ENCODE assay signal across 13 cellular contexts in the genomic region with DNA sequence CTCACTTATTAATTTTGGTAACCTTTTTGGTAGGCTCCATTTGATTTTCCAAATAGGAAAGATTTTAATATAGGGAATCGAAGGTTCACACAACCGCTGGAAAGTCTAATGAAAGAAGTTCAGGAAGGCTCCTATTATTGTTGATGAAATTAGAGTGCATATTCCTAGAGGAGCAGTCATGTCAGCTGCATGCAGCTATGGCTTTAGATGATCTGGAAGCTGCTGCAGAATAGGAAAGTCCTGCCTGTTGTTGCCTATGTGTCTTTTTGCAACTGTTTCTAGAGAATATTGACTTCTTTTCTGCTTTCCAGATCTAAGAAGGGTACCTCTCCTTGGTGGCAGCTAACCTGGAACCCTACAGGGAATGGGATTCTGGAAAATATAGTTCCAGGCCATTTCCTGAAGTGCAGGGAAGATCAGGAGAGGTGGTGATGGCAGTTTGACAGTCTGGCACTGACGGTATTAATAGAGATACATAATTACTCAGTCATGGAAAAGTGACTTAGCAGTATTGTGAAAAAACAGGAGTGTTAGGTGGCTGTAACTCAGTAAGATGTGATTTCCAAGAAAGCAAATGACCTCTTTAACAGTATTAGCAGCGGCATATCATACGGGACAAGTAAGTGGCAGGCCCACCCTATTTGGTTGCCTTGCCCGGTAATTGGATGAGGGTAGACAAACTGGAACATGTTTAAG.
"Had no signal": no experiment of that assay in that cellular context is flagged by ENCODE, and none has a peak within 500 bp of the region (broad histone marks: within the 10 kb centered on the region; RNA-seq: fewer than 3 reads in every experiment).

No MANE protein-coding gene starts in this region.

- ATAC-seq: activated CD4-positive, CD25-positive, alpha-beta regulatory T cell treated with anti-CD3 and anti-CD28 coated beads, Interleukin-2, amount 50 U/mL, for 24 hours; foreskin keratinocyte; sciatic nerve; stimulated activated naive CD8-positive, alpha-beta T cell treated with anti-CD3 and anti-CD28 coated beads, Interleukin-15, Interleukin-2, amounts not matched to agents 100 U/mL and 50 U/mL, for 24 hours had no signal

- H3K27me3 ChIP-seq: foreskin keratinocyte, heart right ventricle, suprapubic skin had no signal

- H3K27ac Mint-ChIP-seq: activated naive CD8-positive, alpha-beta T cell treated with anti-CD3 and anti-CD28 coated beads for 36 hours had no signal

- H3K27ac ChIP-seq: foreskin keratinocyte, suprapubic skin had no signal

- H3K9me3 Mint-ChIP-seq: activated naive CD8-positive, alpha-beta T cell treated with anti-CD3 and anti-CD28 coated beads for 36 hours had no signal

- DNase-seq: activated effector memory CD4-positive, alpha-beta T cell treated with anti-CD3 and anti-CD28 coated beads, Interleukin-2, amount 50 U/mL, for 16 hours; activated naive CD8-positive, alpha-beta T cell treated with anti-CD3 and anti-CD28 coated beads for 36 hours; anterior cingulate cortex; foreskin keratinocyte; heart right ventricle; islet precursor cell; posterior cingulate gyrus; stimulated activated CD4-positive, alpha-beta T cell treated with anti-CD3 and anti-CD28 coated beads, Interleukin-2, amount 100 ng/mL, for 24 hours; stimulated activated naive CD8-positive, alpha-beta T cell treated with anti-CD3 and anti-CD28 coated beads, Interleukin-15, Interleukin-2, amounts not matched to agents 100 U/mL and 50 U/mL, for 24 hours; T-helper 2 cell had no signal

- H3K4me3 ChIP-seq: heart right ventricle, suprapubic skin had no signal

- H3K4me3 Mint-ChIP-seq: activated naive CD8-positive, alpha-beta T cell treated with anti-CD3 and anti-CD28 coated beads for 36 hours had no signal

- H3K9me3 ChIP-seq: heart right ventricle, suprapubic skin had no signal

- H3K27me3 Mint-ChIP-seq: activated naive CD8-positive, alpha-beta T cell treated with anti-CD3 and anti-CD28 coated beads for 36 hours had no signal
